10 cellular contexts compared by ENCODE assay signal in the genomic region with DNA sequence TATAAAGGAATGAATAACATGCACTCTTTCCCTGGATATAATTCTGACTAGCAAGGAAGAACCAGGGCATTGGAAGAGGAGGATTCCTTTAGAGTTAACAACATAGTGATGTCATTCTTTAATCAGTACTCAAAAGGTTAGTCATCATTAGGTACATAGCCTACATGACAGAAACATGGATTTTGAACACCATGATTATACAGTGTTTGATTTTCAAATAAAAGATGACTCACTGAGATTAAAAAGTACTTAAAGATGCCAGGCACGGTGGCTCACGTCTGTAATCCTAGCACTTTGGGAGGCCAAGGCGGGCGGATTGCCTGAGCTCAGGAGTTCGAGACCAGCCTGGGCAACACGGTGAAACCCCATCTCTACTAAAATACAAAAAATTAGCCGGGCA. TPM values are rescaled to one million over a fixed set of nuclear protein-coding genes. Genes with fewer than 3 reads are reported as not detected.
DNase-seq lines count a peak whose midpoint lies in the region; ATAC-seq, FAIRE-seq and TF ChIP-seq lines count a peak whose summit lies in the region.
"Not testable (repeated sequence)": the region's sequence is repeated elsewhere in the genome, so short reads cannot be mapped to it uniquely, and the experiment has no call there.
"Had no signal": no experiment of that assay in that cellular context is flagged by ENCODE, and none has a peak within 500 bp of the region (broad histone marks: within the 10 kb centered on the region; RNA-seq: fewer than 3 reads in every experiment).

No MANE protein-coding gene starts in this region.

- not testable (repeated sequence) for H3K27me3 ChIP-seq in mammary epithelial cell (ENCODE audit: insufficient read depth, low read length); foreskin keratinocyte; lower lobe of right lung (ENCODE audit: low read depth); small intestine (ENCODE audit: control insufficient read depth in 2 of 2, insufficient read depth in 2 of 2, low read length in 2 of 2)

- CTCF ChIA-PET in HEK293 (lab: Yijun Ruan, JAX) = interaction anchor here (0.6 to 1.1 kb wide), 2 partner anchors 22 to 666 kb away, joined by 3 read pairs; no protein-coding TSS in a partner anchor
- CTCF ChIA-PET in mammary epithelial cell (lab: Charles Lee; ENCODE audit: low non-redundant PET) = not testable (repeated sequence)

- H4K20me1 ChIP-seq in mammary epithelial cell (ENCODE audit: insufficient read depth, low read length) = not testable (repeated sequence)

- not testable (repeated sequence) for H3K4me2 ChIP-seq in mammary epithelial cell (ENCODE audit: insufficient read depth, low read depth, low read length)

- H3K9me3 ChIP-seq in HEK293 (ENCODE audit: control insufficient read depth, insufficient read depth, low read depth, low read length); mammary epithelial cell (replicated peaks; ENCODE audit: insufficient read depth, low read length); lower lobe of right lung; small intestine (ENCODE audit: control insufficient read depth, low read depth): not testable (repeated sequence)

- not testable (repeated sequence) for H3K79me2 ChIP-seq in mammary epithelial cell (ENCODE audit: insufficient read depth, low read length)

- 37% methylated on average over 7 of the region's 7 CpGs for WGBS in mammary epithelial cell (ENCODE audit: low coverage, missing lambda C conversion rate)
- 34 to 71% (median 61%) methylated on average over 7 of the region's 7 CpGs for WGBS in small intestine, 3 donors

- ATAC-seq in SK-N-SH treated with all-trans-retinoic acid at 6 μM for 48 hours (peak; percentile 31; the same call in 2 of the 3 replicates), foreskin keratinocyte (peak; percentile 98), lower lobe of right lung (peak; percentile 64 to 80)

- TF ChIP-seq CTCF in HEK293 (tag by site-specific recombination; IDR thresholded peaks at IDR 0.05); mammary epithelial cell (conservative IDR thresholded peaks at IDR 0.05 in 1 of 2, IDR thresholded peaks at IDR 0.05 in 1 of 2; ENCODE audit: extremely low read depth in 1 of 2, insufficient read depth in 1 of 2, low read depth in 1 of 2, low read length in 2 of 2); foreskin keratinocyte (conservative IDR thresholded peaks at IDR 0.05); lower lobe of right lung (IDR thresholded peaks at IDR 0.05): not testable (repeated sequence)

- not testable (repeated sequence) for BruUV-seq in mammary epithelial cell (replicated peaks; lab: Mats Ljungman, UMichigan)

- not testable (repeated sequence) for H3K4me1 ChIP-seq in HEK293 (ENCODE audit: control insufficient read depth, insufficient read depth, low read length); mammary epithelial cell (ENCODE audit: insufficient read depth, low read length); foreskin keratinocyte; lower lobe of right lung; small intestine (ENCODE audit: control insufficient read depth in 2 of 2, insufficient read depth in 1 of 2, low read depth in 1 of 2, low read length in 1 of 2)

- FAIRE-seq in small intestine (lab: Jason Lieb, UNC) = peak; percentile 39

- H3K4me3 ChIP-seq in HEK293 (ENCODE audit: low read depth, low read length); mammary epithelial cell (replicated peaks in 1 of 3; ENCODE audit: insufficient read depth in 1 of 3, low read depth in 2 of 3, low read length in 3 of 3); lower lobe of right lung; small intestine (ENCODE audit: low read depth in 1 of 2, low read length in 2 of 2): not testable (repeated sequence)

- not testable (repeated sequence) for H3K27ac ChIP-seq in HEK293 (ENCODE audit: extremely low read depth, low read depth, low read length); mammary epithelial cell (ENCODE audit: insufficient read depth, low read depth, low read length); lower lobe of right lung; small intestine (ENCODE audit: low read depth in 1 of 2, low read length in 1 of 2)
- peak overlapping the region; percentile 18 for H3K27ac ChIP-seq in foreskin keratinocyte

- POLR2A ChIA-PET in HEK293 (lab: Yijun Ruan, JAX) = not testable (repeated sequence)

- not testable (repeated sequence) for H2AFZ ChIP-seq in mammary epithelial cell (ENCODE audit: low read depth, low read length)

- not testable (repeated sequence) for H3K9ac ChIP-seq in mammary epithelial cell (ENCODE audit: insufficient read depth, low read length)

- in situ Hi-C loops in ACHN (cut with HindIII; ENCODE audit: low pct_ligation_motif_present, low pct_unique_long_range_greater_than_20kb, low sequenced_read_pairs); mammary epithelial cell (cut with MboI; ENCODE audit: low sequenced_read_pairs in 2 of 2): not testable (repeated sequence)

- intact Hi-C loops in mammary epithelial cell (cut with micrococcal nuclease); lower lobe of right lung (cut with DNase I): not testable (repeated sequence)

- DNase-seq in ACHN (peak; percentile 85), M059J (ENCODE audit: low read depth) (peak; percentile 50), mammary epithelial cell (peak; percentile 94), foreskin keratinocyte (peak; percentile 97 to 99), small intestine (peak; percentile 89)
- DNase-seq in lower lobe of right lung = not testable (repeated sequence)

- dilution Hi-C loops in mammary epithelial cell (cut with HindIII; ENCODE audit: low sequenced_read_pairs) = not testable (repeated sequence)

- H3K36me3 ChIP-seq in HEK293 (ENCODE audit: control insufficient read depth in 2 of 2, insufficient read depth in 1 of 2, low read length in 2 of 2); mammary epithelial cell (ENCODE audit: insufficient read depth, low read length); lower lobe of right lung; small intestine (ENCODE audit: control insufficient read depth in 2 of 2, insufficient read depth in 2 of 2, low read length in 2 of 2): not testable (repeated sequence)

RNA-seq across cellular contexts. Expression of gene DSC3, which starts 31.1 kb away (rescaled TPM):
- total RNA-seq in M059J (2014; rRNA removed; shearing (Covaris generic)) = not detected in 2 replicates
- total RNA-seq in mammary epithelial cell (100 to 1,000 TPM; 125 to 272 TPM), foreskin keratinocyte (136 and 140 TPM in 2 replicates), lower lobe of right lung (0.24 TPM)
- polyA plus RNA-seq in mammary epithelial cell (50.2 TPM), foreskin keratinocyte (23.4 and 27.8 TPM in 2 replicates), small intestine (under 1 TPM; under 0.01 to 0.27 (median 0.27) TPM)
- polyA minus RNA-seq in mammary epithelial cell = 78.5 TPM
- total RNA-seq: activated T-helper 17 cell treated with anti-CD3 and anti-CD28 coated beads, Interleukin-2, amount 50 U/mL, for 72 hours; T-helper 2 cell treated with Interferon-gamma antibody and Interleukin-4, amounts not matched to agents 100 ng/mL and 5 ng/mL, for 36 hours had no signal

Comparison
In these comparisons a context has a peak if more than half of its experiments do, and no peak if none do; other contexts are left out.
1. ATAC-seq: peak in every context shown above with its lines; median percentile 98 in foreskin keratinocyte; 72 in lower lobe of right lung; 31 in SK-N-SH treated with all-trans-retinoic acid at 6 μM for 48 hours.
2. RNA of gene DSC3, which starts 31.1 kb away (total RNA-seq): 125 to 272 TPM in mammary epithelial cell and 136 to 140 TPM in foreskin keratinocyte; 0.24 TPM in lower lobe of right lung (single experiment) and not detected in M059J; every median in the first group is over 100 times any median in the second.